11 cellular contexts compared by ENCODE assay signal in genomic region chr3:100982710-100983109, GRCh38. TPM values are rescaled to one million over a fixed set of nuclear protein-coding genes. Genes with fewer than 3 reads are reported as not detected.
DNase-seq lines count a peak whose midpoint lies in the region; ATAC-seq and TF ChIP-seq lines count a peak whose summit lies in the region.
"Had no signal": no experiment of that assay in that cellular context is flagged by ENCODE, and none has a peak within 500 bp of the region (broad histone marks: within the 10 kb centered on the region; RNA-seq: fewer than 3 reads in every experiment).

No MANE protein-coding gene starts in this region.

- ATAC-seq in thoracic aorta (ENCODE audit: insufficient number of reproducible peaks, low FRiP score, low read depth) (no peak), GM18909 (IDR thresholded peaks at IDR 0.05; ENCODE audit: poor library complexity, unreplicated experiment) (no peak)

- no peak overlapping the region for H3K27ac Mint-ChIP-seq in glutamatergic neuron (ENCODE audit: unreplicated experiment)

- H3K27me3 ChIP-seq in thoracic aorta (replicated peaks; ENCODE audit: insufficient read depth) = no peaks in the 10 kb centered on the region

- no peak overlapping the region for H3K4me3 Mint-ChIP-seq in glutamatergic neuron (ENCODE audit: unreplicated experiment)

- H3K27ac ChIP-seq in thoracic aorta = peak overlapping the region; percentile 51

- H3K4me3 ChIP-seq in thoracic aorta = peak overlapping the region; percentile 59

- H3K36me3 ChIP-seq in thoracic aorta = no peaks in the 10 kb centered on the region

- peak; percentile 33 for DNase-seq in RPMI7951 (ENCODE audit: low read depth)
- peak; percentile 80 for DNase-seq in fibroblast of gingiva (ENCODE audit: low read depth)
- peak; percentile 23 for DNase-seq in midbrain (lab: John Stamatoyannopoulos, UW)
- DNase-seq in thoracic aorta (ENCODE audit: low spot score) = no peak
- no peak for DNase-seq in SW 1271 (lab: John Stamatoyannopoulos, UW)
- no peak for DNase-seq in NCI-H2227 (lab: John Stamatoyannopoulos, UW; ENCODE audit: unreplicated experiment)
- DNase-seq in glutamatergic neuron = no peak
- DNase-seq: activated CD8-positive, alpha-beta memory T cell treated with anti-CD3 and anti-CD28 coated beads for 24 hours; NCI-H226; retina had no signal

- H3K27me3 Mint-ChIP-seq in glutamatergic neuron (ENCODE audit: unreplicated experiment) = no peaks in the 10 kb centered on the region

- H3K4me1 ChIP-seq in thoracic aorta (ENCODE audit: control insufficient read depth in 1 of 2, low read depth in 2 of 2) = peaks cover 0 to 43% of the 10 kb centered on the region in 2 donors

- H3K9me3 ChIP-seq in thoracic aorta = no peaks in the 10 kb centered on the region

- H3K4me1 Mint-ChIP-seq in glutamatergic neuron (ENCODE audit: low read depth, unreplicated experiment) = no peaks in the 10 kb centered on the region

- no peak for TF ChIP-seq CTCF in thoracic aorta (IDR thresholded peaks at IDR 0.05)
- TF ChIP-seq CTCF in glutamatergic neuron (IDR thresholded peaks at IDR 0.05; ENCODE audit: partially characterized antibody, unreplicated experiment) = no peak

- H3K36me3 Mint-ChIP-seq in glutamatergic neuron (ENCODE audit: unreplicated experiment) = no peaks in the 10 kb centered on the region

- H3K9me3 Mint-ChIP-seq in glutamatergic neuron (ENCODE audit: unreplicated experiment) = no peaks in the 10 kb centered on the region

RNA-seq across cellular contexts. Expression of gene ABI3BP, which starts 10.5 kb away (rescaled TPM):
- 0.29 and 0.48 TPM in 2 replicates for total RNA-seq in RPMI7951 (2014; rRNA removed; shearing (Covaris generic))
- total RNA-seq in thoracic aorta (100 to 1,000 TPM in 1 of 2 donors, 10 to 100 TPM in 1; 46.8 to 185 TPM), glutamatergic neuron (ENCODE audit: unreplicated experiment) (not detected)

Comparison
In these comparisons a context has a peak if more than half of its experiments do, and no peak if none do; other contexts are left out.
1. DNase-seq: peak in RPMI7951 (single experiment), fibroblast of gingiva (single experiment) and midbrain (single experiment); none in thoracic aorta (single experiment), SW 1271 (0 of 2), NCI-H2227 (single experiment) and glutamatergic neuron (single experiment).
2. RNA of gene ABI3BP, which starts 10.5 kb away (total RNA-seq): 46.8 to 185 TPM in thoracic aorta; 0.29 to 0.48 TPM in RPMI7951 and not detected in glutamatergic neuron (single experiment); every median in the first group is over 10 times any median in the second.